In the genomic region with DNA sequence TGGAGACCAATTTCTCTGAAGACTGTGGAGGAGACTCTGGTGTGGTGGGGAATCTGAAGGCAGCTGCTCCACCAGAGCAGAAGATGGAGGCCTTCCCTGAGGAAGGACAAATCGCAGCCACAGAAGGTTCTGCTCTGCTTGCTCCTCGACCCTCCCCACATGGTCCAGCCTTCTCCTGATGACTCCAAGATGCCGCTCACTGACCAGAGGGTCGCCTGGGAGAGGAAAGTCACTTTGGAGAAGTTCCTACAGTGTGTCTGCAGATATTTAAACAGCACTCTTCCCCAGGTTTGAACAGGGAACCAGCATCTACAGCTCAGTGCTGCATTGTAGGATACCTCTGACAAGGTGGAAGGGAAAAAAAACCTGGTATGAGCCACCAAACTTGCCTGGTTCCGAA, we compare ENCODE assay signal across 20 cellular contexts. TPM values are rescaled to one million over a fixed set of nuclear protein-coding genes. Genes with fewer than 3 reads are reported as not detected.
DNase-seq lines count a peak whose midpoint lies in the region; ATAC-seq, FAIRE-seq and TF ChIP-seq lines count a peak whose summit lies in the region.
"Had no signal": no experiment of that assay in that cellular context is flagged by ENCODE, and none has a peak within 500 bp of the region (broad histone marks: within the 10 kb centered on the region; RNA-seq: fewer than 3 reads in every experiment).

No MANE protein-coding gene starts in this region.

- H3K27me3 ChIP-seq in IMR-90 (ENCODE audit: control insufficient read depth, insufficient read depth, low read length) (peaks cover 14% of the 10 kb centered on the region), H1 (replicated peaks in 1 of 4; ENCODE audit: control insufficient read depth in 3 of 4, extremely low read depth in 1 of 4, insufficient read depth in 3 of 4, low read length in 3 of 4) (no peaks in the 10 kb centered on the region)

- H3K27me3 Mint-ChIP-seq in progenitor cell of endocrine pancreas, result no peaks in the 10 kb centered on the region
- H3K27me3 Mint-ChIP-seq: CD4-positive, alpha-beta memory T cell; IgD-negative memory B cell had no signal

- POLR2A ChIA-PET in IMR-90 (lab: Charles Lee; ENCODE audit: unreplicated experiment), result no interaction called here
- POLR2A ChIA-PET in H1 (lab: Charles Lee; ENCODE audit: partially characterized antibody), result interaction anchor here (0.5 to 1.4 kb wide), 3 partner anchors 10 to 1156 kb away, joined by 3 read pairs; no protein-coding TSS in a partner anchor

- intact Hi-C loops in IMR-90 (cut with micrococcal nuclease), result loop anchor here (1.0 kb wide), 1 partner anchor 16 kb away; no protein-coding TSS in a partner anchor

- no peak overlapping the region for H3K4me3 ChIP-seq in IMR-90 (ENCODE audit: insufficient read depth, low read depth, low read length)
- H3K4me3 ChIP-seq in H1 (ENCODE audit: extremely low read depth in 1 of 4, insufficient read depth in 2 of 4, low read depth in 3 of 4, low read length in 4 of 4), result no peak overlapping the region
- H3K4me3 ChIP-seq: A549, GM12878, GM23338 had no signal

- H2BK120ac ChIP-seq in IMR-90 (ENCODE audit: low read depth, low read length), result no peak overlapping the region
- no peak overlapping the region for H2BK120ac ChIP-seq in H1 (replicated peaks; ENCODE audit: low read depth, low read length)

- H3K4me2 ChIP-seq in IMR-90 (ENCODE audit: low read depth, low read length), result no peak overlapping the region
- no peak overlapping the region for H3K4me2 ChIP-seq in H1 (ENCODE audit: insufficient read depth in 1 of 2, low read depth in 2 of 2, low read length in 2 of 2)
- H3K4me2 ChIP-seq: A549, GM23338, KMS-11 had no signal

- peak overlapping the region; percentile 2 for H3K27ac Mint-ChIP-seq in progenitor cell of endocrine pancreas
- H3K27ac Mint-ChIP-seq: GM23338, H9, IgD-negative memory B cell had no signal

- TF ChIP-seq POLR2A in IMR-90 (IDR thresholded peaks at IDR 0.05; ENCODE audit: low read depth, low read length) (no peak), H1 (IDR thresholded peaks at IDR 0.05; ENCODE audit: control extremely low read depth in 1 of 2, low read depth in 2 of 2, low read length in 2 of 2) (no peak)

- H3K9ac ChIP-seq in IMR-90 (ENCODE audit: low read depth, low read length) (no peak overlapping the region), H1 (replicated peaks in 1 of 4; ENCODE audit: extremely low read depth in 1 of 4, low read depth in 3 of 4, low read length in 3 of 4) (no peak overlapping the region)
- H3K9ac ChIP-seq: KMS-11 had no signal

- no peaks in the 10 kb centered on the region for H3K23me2 ChIP-seq in H1 (ENCODE audit: low read depth, low read length)

- H3K4me3 Mint-ChIP-seq in progenitor cell of endocrine pancreas (ENCODE audit: low read depth), result no peak overlapping the region
- H3K4me3 Mint-ChIP-seq: CD4-positive, alpha-beta memory T cell; GM23338; H9; IgD-negative memory B cell had no signal

- H3K79me1 ChIP-seq in IMR-90 (ENCODE audit: low read depth in 1 of 2, low read length in 2 of 2), result no peaks in the 10 kb centered on the region
- H3K79me1 ChIP-seq in H1 (ENCODE audit: low read depth, low read length), result no peaks in the 10 kb centered on the region

- H4K91ac ChIP-seq in IMR-90 (ENCODE audit: insufficient read depth, low read depth, low read length), result no peak overlapping the region
- no peak overlapping the region for H4K91ac ChIP-seq in H1 (replicated peaks; ENCODE audit: insufficient read length, low read length)

- H3K4me1 ChIP-seq in IMR-90 (ENCODE audit: control insufficient read depth, insufficient read depth, low read length) (no peaks in the 10 kb centered on the region), H1 (replicated peaks in 1 of 4; ENCODE audit: control insufficient read depth in 3 of 4, insufficient read depth in 4 of 4, low read length in 3 of 4) (peaks cover 5 to 15% (median 10%) of the 10 kb centered on the region in 4 experiments; a peak in 5 of 7 replicates)
- H3K4me1 ChIP-seq: BE2C had no signal

- TF ChIP-seq EP300 in H1 (IDR thresholded peaks at IDR 0.05; ENCODE audit: borderline replicate concordance in 1 of 2, low read depth in 2 of 2, low read length in 2 of 2), result no peak

- 0 out of 2 replicates have a peak overlapping the region, but pooled peaks have one; percentile 35 for H2BK12ac ChIP-seq in H1 (ENCODE audit: low read depth, low read length)

- TF ChIP-seq RAD21 in IMR-90 (IDR thresholded peaks at IDR 0.05; ENCODE audit: low read length) (no peak), H1 (IDR thresholded peaks at IDR 0.05 in 1 of 2, conservative IDR thresholded peaks at IDR 0.05 in 1 of 2; ENCODE audit: low read depth in 2 of 2, low read length in 2 of 2) (no peak)

- dilution Hi-C loops in IMR-90 (cut with HindIII; ENCODE audit: low sequenced_read_pairs, unreplicated experiment), result no loop called here

- no peak overlapping the region for H3K56ac ChIP-seq in IMR-90 (ENCODE audit: extremely low read depth, insufficient read depth, low read length)
- H3K56ac ChIP-seq in H1 (replicated peaks; ENCODE audit: insufficient read length, low read depth, low read length), result no peak overlapping the region

- H2BK15ac ChIP-seq in IMR-90 (ENCODE audit: low read depth, low read length), result no peak overlapping the region
- H2BK15ac ChIP-seq in H1 (ENCODE audit: low read length), result no peak overlapping the region

- H3K23ac ChIP-seq in IMR-90 (ENCODE audit: low read depth, low read length), result no peak overlapping the region
- H3K23ac ChIP-seq in H1 (ENCODE audit: insufficient read length), result no peak overlapping the region

- H3K36me3 Mint-ChIP-seq in progenitor cell of endocrine pancreas (ENCODE audit: insufficient read depth), result peaks cover 5% of the 10 kb centered on the region

- H4K8ac ChIP-seq in IMR-90 (ENCODE audit: low read depth in 2 of 2, low read length in 2 of 2), result no peak overlapping the region
- no peak overlapping the region for H4K8ac ChIP-seq in H1 (ENCODE audit: extremely low read depth, insufficient read depth, low read length)

- in situ Hi-C loops in IMR-90 (cut with MboI; ENCODE audit: low sequenced_read_pairs), result no loop called here

- H3K9me1 ChIP-seq in IMR-90 (ENCODE audit: insufficient read depth, low read length), result no peaks in the 10 kb centered on the region

- H2AK9ac ChIP-seq in IMR-90 (replicated peaks; ENCODE audit: low read depth, low read length, poor library complexity), result no peak overlapping the region

- H3K9me3 ChIP-seq in IMR-90 (ENCODE audit: control insufficient read depth, insufficient read depth, low read length) (no peaks in the 10 kb centered on the region), H1 (ENCODE audit: insufficient read depth in 2 of 2, low read depth in 1 of 2, low read length in 1 of 2) (no peaks in the 10 kb centered on the region)
- H3K9me3 ChIP-seq: A549, BE2C had no signal

- H3K9me3 Mint-ChIP-seq in progenitor cell of endocrine pancreas (ENCODE audit: low read depth), result no peaks in the 10 kb centered on the region
- H3K9me3 Mint-ChIP-seq: CD4-positive, alpha-beta memory T cell; GM23338; H9; IgD-negative memory B cell had no signal

- H3K14ac ChIP-seq in IMR-90 (replicated peaks; ENCODE audit: low read depth, low read length) (no peak overlapping the region), H1 (ENCODE audit: insufficient read length) (no peak overlapping the region)

- TF ChIP-seq CTCF in IMR-90 (conservative IDR thresholded peaks at IDR 0.05; ENCODE audit: low read depth, low read length) (no peak), H1 (IDR thresholded peaks at IDR 0.05; ENCODE audit: control extremely low read depth in 1 of 3, insufficient read depth in 1 of 3, low read depth in 1 of 3, low read length in 3 of 3) (no peak), progenitor cell of endocrine pancreas (IDR thresholded peaks at IDR 0.05; ENCODE audit: unreplicated experiment) (no peak), D721Med (IDR thresholded peaks at IDR 0.05; ENCODE audit: insufficient read depth, missing control alignments) (no peak)

- WGBS in IMR-90 (ENCODE audit: extremely low coverage in 2 of 2, insufficient read length in 1 of 2), 2 experiments, result no CpG with 5 or more reads among the region's 5 CpGs
- WGBS in H1 (ENCODE audit: extremely low coverage in 1 of 2, insufficient coverage in 1 of 2, insufficient read length in 1 of 2, insufficient replicate concordance in 2 of 2, low coverage in 1 of 2, low lambda C conversion rate in 2 of 2, missing lambda C conversion rate in 1 of 2), 2 experiments, result 88% methylated on average over 5 of the region's 5 CpGs; no CpG with 5 or more reads in 1 of the 2 experiments

- H3K27ac ChIP-seq in IMR-90 (ENCODE audit: insufficient read depth, low read length) (no peak overlapping the region), H1 (ENCODE audit: low read depth, low read length) (no peak overlapping the region)
- H3K27ac ChIP-seq: A549, C4-2B, HL-60, KMS-11 had no signal

- H2AFZ ChIP-seq in IMR-90 (replicated peaks; ENCODE audit: low read length, poor library complexity), result peak overlapping the region; percentile 43
- no peak overlapping the region for H2AFZ ChIP-seq in H1 (ENCODE audit: low read length)
- H2AFZ ChIP-seq: GM23338 had no signal

- H4K20me1 ChIP-seq in IMR-90 (ENCODE audit: insufficient read depth, low read length) (no peaks in the 10 kb centered on the region), H1 (replicated peaks in 1 of 2; ENCODE audit: control insufficient read depth in 1 of 2, insufficient read depth in 2 of 2, low read length in 2 of 2) (no peaks in the 10 kb centered on the region)

- no peak overlapping the region for H2BK20ac ChIP-seq in IMR-90 (ENCODE audit: low read depth, low read length)
- no peak overlapping the region for H2BK20ac ChIP-seq in H1 (ENCODE audit: low read length)

- H3K36me3 ChIP-seq in IMR-90 (ENCODE audit: control insufficient read depth, insufficient read depth, low read length), result no peaks in the 10 kb centered on the region
- H3K36me3 ChIP-seq in H1 (ENCODE audit: control insufficient read depth in 2 of 4, insufficient read depth in 4 of 4, low read length in 3 of 4), result no peaks in the 10 kb centered on the region; a peak in 1 of 8 replicates
- H3K36me3 ChIP-seq: BE2C had no signal

- no peak for FAIRE-seq in H1 (lab: Jason Lieb, UNC)
- FAIRE-seq in D721Med (lab: Jason Lieb, UNC), result no peak
- FAIRE-seq: A549, GM12878, GM18507 had no signal

- no peak overlapping the region for H3K4ac ChIP-seq in IMR-90 (ENCODE audit: low read depth, low read length)
- H3K4ac ChIP-seq in H1 (replicated peaks; ENCODE audit: insufficient read length, low read depth, low read length), result no peak overlapping the region

- no peak for ATAC-seq in IMR-90 (ENCODE audit: low read depth)
- ATAC-seq in GM18907 (IDR thresholded peaks at IDR 0.05; ENCODE audit: unreplicated experiment), result no peak
- ATAC-seq: A549, GM12878, GM23338 had no signal

- H4K5ac ChIP-seq in IMR-90 (ENCODE audit: low read depth, low read length) (no peak overlapping the region), H1 (ENCODE audit: insufficient read length, low read depth, low read length) (no peak overlapping the region)

- CTCF ChIA-PET in IMR-90 (lab: Yijun Ruan, JAX) (no interaction called here), H1 (lab: Charles Lee; ENCODE audit: partially characterized antibody) (interaction anchor here (0.6 to 3.1 kb wide), 9 partner anchors 9 to 69 kb away, joined by 3 to 12 read pairs (median 3); partner anchors contain the start of gene RNF43)

- H2AK5ac ChIP-seq in IMR-90 (ENCODE audit: low read depth, low read length), result no peak overlapping the region
- H2AK5ac ChIP-seq in H1 (ENCODE audit: low read depth, low read length), result no peak overlapping the region

- H3K18ac ChIP-seq in IMR-90 (ENCODE audit: low read depth, low read length) (no peak overlapping the region), H1 (ENCODE audit: extremely low read depth, low read length) (no peak overlapping the region)

- DNase-seq in IMR-90 (no peak), H1 (ENCODE audit: low read depth in 1 of 2, low spot score in 2 of 2) (no peak), progenitor cell of endocrine pancreas (ENCODE audit: low spot score, unreplicated experiment) (no peak), SW480 (ENCODE audit: low spot score) (no peak), D721Med (ENCODE audit: insufficient read length, low spot score) (no peak)
- DNase-seq: BE2C; CD4-positive, alpha-beta memory T cell; DMS53; H9 had no signal

- peaks cover 26% of the 10 kb centered on the region for H3K4me1 Mint-ChIP-seq in progenitor cell of endocrine pancreas (ENCODE audit: low read depth)

- no peak overlapping the region for H2BK5ac ChIP-seq in IMR-90 (ENCODE audit: low read depth, low read length, poor library complexity, severe bottlenecking)
- H2BK5ac ChIP-seq in H1 (ENCODE audit: low read depth, low read length), result 0 out of 2 replicates have a peak overlapping the region, but pooled peaks have one; percentile 9

- H3K79me2 ChIP-seq in H1 (ENCODE audit: control insufficient read depth in 1 of 2, insufficient read depth in 2 of 2, low read length in 2 of 2), result no peaks in the 10 kb centered on the region

- BruUV-seq in IMR-90 (replicated peaks; lab: Mats Ljungman, UMichigan), result no TSS peak

RNA-seq across cellular contexts. Expression of gene SUPT4H1, which starts 21.0 kb away (rescaled TPM):
- total RNA-seq in IMR-90 (2012; rRNA removed), result 51.6 and 83.6 TPM in 2 replicates
- 97.3 and 129 TPM in 2 replicates for polyA plus RNA-seq in IMR-90 (2012; rRNA removed)
- polyA plus RNA-seq in IMR-90 (2012; cell fraction: cytosol; rRNA removed), result 64.1 and 109 TPM in 2 replicates
- polyA plus RNA-seq in IMR-90 (2012; cell fraction: nucleus; rRNA removed; ENCODE audit: low replicate concordance), result 30.0 and 85.6 TPM in 2 replicates
- 103 and 112 TPM in 2 replicates for total RNA-seq in H1 (2021; fragmentation: NEBNext Ultra II Directional; extraction: Animal tissue kit (Norgen Biotek cat#: 25700))
- polyA plus RNA-seq in H1 (2011; rRNA removed), result 115 and 143 TPM in 2 replicates
- polyA plus RNA-seq in H1 (2011; cell fraction: cytosol; rRNA removed), result 144 TPM
- polyA plus RNA-seq in H1 (2011; cell fraction: nucleus; rRNA removed), result 67.4 TPM
- 166 to 180 TPM (median 170 TPM) in 4 replicates for polyA plus RNA-seq in H1 (2012, experiment 1 of 2)
- polyA plus RNA-seq in H1 (2012, experiment 2 of 2), result 181 TPM
- polyA plus RNA-seq in H1 (2013, experiment 1 of 2), result 66.5 TPM
- 66.6 TPM for polyA plus RNA-seq in H1 (2013, experiment 2 of 2)
- 73.5 and 87.0 TPM in 2 replicates for polyA minus RNA-seq in H1 (2011; rRNA and poly(A)+ RNA removed)
- polyA minus RNA-seq in H1 (2011; cell fraction: cytosol; rRNA and poly(A)+ RNA removed), result 50.8 TPM
- polyA minus RNA-seq in H1 (2011; cell fraction: nucleus; rRNA and poly(A)+ RNA removed), result 33.5 TPM
- 89.6 and 95.7 TPM in 2 replicates for total RNA-seq in progenitor cell of endocrine pancreas

RNA-seq across cellular contexts. Expression of gene RNF43, which starts 44.3 kb away (rescaled TPM):
- total RNA-seq in IMR-90 (2012; rRNA removed) (under 0.01 TPM in 2 replicates), progenitor cell of endocrine pancreas (18.7 and 19.2 TPM in 2 replicates)
- polyA plus RNA-seq in IMR-90 (2012; rRNA removed) (not detected in 2 replicates), H1 (2011; rRNA removed) (1.5 and 2.3 TPM in 2 replicates)
- not detected in 2 replicates for polyA plus RNA-seq in IMR-90 (2012; cell fraction: cytosol; rRNA removed)
- 0.01 TPM in 1 of 2 replicates, not detected in the other for polyA plus RNA-seq in IMR-90 (2012; cell fraction: nucleus; rRNA removed; ENCODE audit: low replicate concordance)
- 0.89 and 2.4 TPM in 2 replicates for total RNA-seq in H1 (2021; fragmentation: NEBNext Ultra II Directional; extraction: Animal tissue kit (Norgen Biotek cat#: 25700))
- 1.0 TPM for polyA plus RNA-seq in H1 (2011; cell fraction: cytosol; rRNA removed)
- polyA plus RNA-seq in H1 (2011; cell fraction: nucleus; rRNA removed), result 2.4 TPM
- 0.93 to 1.1 TPM (median 1.0 TPM) in 4 replicates for polyA plus RNA-seq in H1 (2012, experiment 1 of 2)
- polyA plus RNA-seq in H1 (2012, experiment 2 of 2), result 0.37 TPM
- 1.2 TPM for polyA plus RNA-seq in H1 (2013, experiment 1 of 2)
- polyA plus RNA-seq in H1 (2013, experiment 2 of 2), result 2.0 TPM
- 1.4 and 2.0 TPM in 2 replicates for polyA minus RNA-seq in H1 (2011; rRNA and poly(A)+ RNA removed)
- 1.0 TPM for polyA minus RNA-seq in H1 (2011; cell fraction: cytosol; rRNA and poly(A)+ RNA removed)
- 1.9 TPM for polyA minus RNA-seq in H1 (2011; cell fraction: nucleus; rRNA and poly(A)+ RNA removed)
- total RNA-seq: G401 had no signal
- polyA plus RNA-seq: AG04450 had no signal

RNA-seq across cellular contexts. Expression of gene TSPOAP1, which starts 44.4 kb away (rescaled TPM):
- 0.56 and 0.90 TPM in 2 replicates for total RNA-seq in IMR-90 (2012; rRNA removed)
- polyA plus RNA-seq in IMR-90 (2012; rRNA removed), result 1.2 and 1.6 TPM in 2 replicates
- polyA plus RNA-seq in IMR-90 (2012; cell fraction: cytosol; rRNA removed), result 0.18 and 0.74 TPM in 2 replicates
- polyA plus RNA-seq in IMR-90 (2012; cell fraction: nucleus; rRNA removed; ENCODE audit: low replicate concordance), result 9.6 and 10.6 TPM in 2 replicates
- total RNA-seq in H1 (2021; fragmentation: NEBNext Ultra II Directional; extraction: Animal tissue kit (Norgen Biotek cat#: 25700)), result 9.2 and 9.8 TPM in 2 replicates
- polyA plus RNA-seq in H1 (2011; rRNA removed), result 7.6 and 9.8 TPM in 2 replicates
- 13.8 TPM for polyA plus RNA-seq in H1 (2011; cell fraction: cytosol; rRNA removed)
- 69.7 TPM for polyA plus RNA-seq in H1 (2011; cell fraction: nucleus; rRNA removed)
- 14.7 to 18.9 TPM (median 15.9 TPM) in 4 replicates for polyA plus RNA-seq in H1 (2012, experiment 1 of 2)
- polyA plus RNA-seq in H1 (2012, experiment 2 of 2), result 6.2 TPM
- polyA plus RNA-seq in H1 (2013, experiment 1 of 2), result 4.8 TPM
- 4.1 TPM for polyA plus RNA-seq in H1 (2013, experiment 2 of 2)
- 2.9 and 6.6 TPM in 2 replicates for polyA minus RNA-seq in H1 (2011; rRNA and poly(A)+ RNA removed)
- polyA minus RNA-seq in H1 (2011; cell fraction: cytosol; rRNA and poly(A)+ RNA removed), result 5.8 TPM
- 8.9 TPM for polyA minus RNA-seq in H1 (2011; cell fraction: nucleus; rRNA and poly(A)+ RNA removed)
- total RNA-seq in progenitor cell of endocrine pancreas, result 101 and 105 TPM in 2 replicates
- total RNA-seq: G401 had no signal
- polyA plus RNA-seq: A549 had no signal
